ENCODE assay signal across 8 cellular contexts in genomic region chr21:37700641-37701202, GRCh38.
DNase-seq lines count a peak whose midpoint lies in the region; ATAC-seq, FAIRE-seq and TF ChIP-seq lines count a peak whose summit lies in the region.

No MANE protein-coding gene starts in this region.

- DNase-seq in DMS153 treated with DMSO at 0.1 percent for 48 hours (lab: John Stamatoyannopoulos, UW; ENCODE audit: unreplicated experiment): peak; percentile 89
- DNase-seq in GM19239 (ENCODE audit: insufficient read length, low spot score): peak; percentile 72
- peak; percentile 88 for DNase-seq in NCI-H2029 (lab: John Stamatoyannopoulos, UW)
- peak; percentile 6 for DNase-seq in T-helper 2 cell treated with Interferon-gamma antibody and Interleukin-4, amounts not matched to agents 5 μg/mL and 100 μg/mL, for 36 hours (ENCODE audit: low spot score)
- peak; percentile 29 to 63 for DNase-seq in foreskin keratinocyte
- DNase-seq in activated T-helper 2 cell treated with anti-CD3 and anti-CD28 coated beads, Interferon-gamma antibody, Interleukin-2, Interleukin-4, amounts not matched to agents 10 μg/mL and 5 μg/mL and 100 μg/mL, durations not matched to agents 14 hours and 24 hours and 36 hours (ENCODE audit: low spot score): no peak

- peak; percentile 93 for FAIRE-seq in GM19239 (lab: Jason Lieb, UNC)

- H3K36me3 ChIP-seq in parathyroid adenoma (ENCODE audit: control insufficient read depth, insufficient read depth, low read length): no peaks in the 10 kb centered on the region

- H3K4me3 Mint-ChIP-seq in T-helper 2 cell treated with Interferon-gamma antibody and Interleukin-4, amounts not matched to agents 5 μg/mL and 100 μg/mL, for 36 hours: no peak overlapping the region
- no peak overlapping the region for H3K4me3 Mint-ChIP-seq in activated T-helper 2 cell treated with anti-CD3 and anti-CD28 coated beads, Interferon-gamma antibody, Interleukin-2, Interleukin-4, amounts not matched to agents 10 μg/mL and 5 μg/mL and 100 μg/mL, durations not matched to agents 14 hours and 24 hours and 36 hours (ENCODE audit: low read depth)

- no peaks in the 10 kb centered on the region for H3K9me3 ChIP-seq in parathyroid adenoma (ENCODE audit: control insufficient read depth, low read length)

- no peaks in the 10 kb centered on the region for H3K36me3 Mint-ChIP-seq in T-helper 2 cell treated with Interferon-gamma antibody and Interleukin-4, amounts not matched to agents 5 μg/mL and 100 μg/mL, for 36 hours (ENCODE audit: low read depth)
- H3K36me3 Mint-ChIP-seq in activated T-helper 2 cell treated with anti-CD3 and anti-CD28 coated beads, Interferon-gamma antibody, Interleukin-2, Interleukin-4, amounts not matched to agents 10 μg/mL and 5 μg/mL and 100 μg/mL, durations not matched to agents 14 hours and 24 hours and 36 hours (ENCODE audit: low read depth): no peaks in the 10 kb centered on the region

- H3K9ac ChIP-seq in parathyroid adenoma: no peak overlapping the region

- H3K27ac ChIP-seq in foreskin keratinocyte (no peak overlapping the region), parathyroid adenoma (no peak overlapping the region)

- H3K4me1 Mint-ChIP-seq in T-helper 2 cell treated with Interferon-gamma antibody and Interleukin-4, amounts not matched to agents 5 μg/mL and 100 μg/mL, for 36 hours (ENCODE audit: low read depth): no peaks in the 10 kb centered on the region
- H3K4me1 Mint-ChIP-seq in activated T-helper 2 cell treated with anti-CD3 and anti-CD28 coated beads, Interferon-gamma antibody, Interleukin-2, Interleukin-4, amounts not matched to agents 10 μg/mL and 5 μg/mL and 100 μg/mL, durations not matched to agents 14 hours and 24 hours and 36 hours (ENCODE audit: low read depth): no peaks in the 10 kb centered on the region

- TF ChIP-seq CTCF in foreskin keratinocyte (conservative IDR thresholded peaks at IDR 0.05) (peak; percentile 85), parathyroid adenoma (IDR thresholded peaks at IDR 0.05) (peak; percentile 44)

- H3K4me3 ChIP-seq in parathyroid adenoma (ENCODE audit: low read depth, low read length): no peak overlapping the region

- H3K27me3 ChIP-seq in foreskin keratinocyte: peaks cover 19% of the 10 kb centered on the region
- H3K27me3 ChIP-seq in parathyroid adenoma (ENCODE audit: control insufficient read depth, insufficient read depth, low read length): peaks cover 3% of the 10 kb centered on the region

- H3K4me1 ChIP-seq in foreskin keratinocyte (no peaks in the 10 kb centered on the region), parathyroid adenoma (no peaks in the 10 kb centered on the region)

- intact Hi-C loops in activated T-helper 2 cell treated with anti-CD3 and anti-CD28 coated beads, Interferon-gamma antibody, Interleukin-2, Interleukin-4, amounts not matched to agents 10 μg/mL and 5 μg/mL and 100 μg/mL, durations not matched to agents 14 hours and 24 hours and 36 hours (cut with micrococcal nuclease): no loop called here

- no peaks in the 10 kb centered on the region for H3K9me3 Mint-ChIP-seq in T-helper 2 cell treated with Interferon-gamma antibody and Interleukin-4, amounts not matched to agents 5 μg/mL and 100 μg/mL, for 36 hours
- no peaks in the 10 kb centered on the region for H3K9me3 Mint-ChIP-seq in activated T-helper 2 cell treated with anti-CD3 and anti-CD28 coated beads, Interferon-gamma antibody, Interleukin-2, Interleukin-4, amounts not matched to agents 10 μg/mL and 5 μg/mL and 100 μg/mL, durations not matched to agents 14 hours and 24 hours and 36 hours

- no peak overlapping the region for H3K4me2 ChIP-seq in parathyroid adenoma (ENCODE audit: low read length)

- H3K79me2 ChIP-seq in parathyroid adenoma: no peaks in the 10 kb centered on the region

- peaks cover 7% of the 10 kb centered on the region for H3K27me3 Mint-ChIP-seq in T-helper 2 cell treated with Interferon-gamma antibody and Interleukin-4, amounts not matched to agents 5 μg/mL and 100 μg/mL, for 36 hours (ENCODE audit: low read depth)
- peaks cover 3% of the 10 kb centered on the region for H3K27me3 Mint-ChIP-seq in activated T-helper 2 cell treated with anti-CD3 and anti-CD28 coated beads, Interferon-gamma antibody, Interleukin-2, Interleukin-4, amounts not matched to agents 10 μg/mL and 5 μg/mL and 100 μg/mL, durations not matched to agents 14 hours and 24 hours and 36 hours (ENCODE audit: low read depth)

- peak; percentile 79 for ATAC-seq in HG03103 (IDR thresholded peaks at IDR 0.05; ENCODE audit: low read depth, unreplicated experiment)
- peak; percentile 75 for ATAC-seq in foreskin keratinocyte

- H3K27ac Mint-ChIP-seq in T-helper 2 cell treated with Interferon-gamma antibody and Interleukin-4, amounts not matched to agents 5 μg/mL and 100 μg/mL, for 36 hours: no peak overlapping the region
- H3K27ac Mint-ChIP-seq in activated T-helper 2 cell treated with anti-CD3 and anti-CD28 coated beads, Interferon-gamma antibody, Interleukin-2, Interleukin-4, amounts not matched to agents 10 μg/mL and 5 μg/mL and 100 μg/mL, durations not matched to agents 14 hours and 24 hours and 36 hours: no peak overlapping the region

- H2AFZ ChIP-seq in parathyroid adenoma: no peak overlapping the region
